ENCODE assay signal across 30 cellular contexts in genomic region chr3:152915695-152916094, GRCh38.
"Had no signal": no experiment of that assay in that cellular context is flagged by ENCODE, and none has a peak within 500 bp of the region (broad histone marks: within the 10 kb centered on the region; RNA-seq: fewer than 3 reads in every experiment).

No MANE protein-coding gene starts in this region.

- DNase-seq: activated B cell treated with CpG ODN at 0.5 μM for 24 hours; activated CD4-positive, alpha-beta T cell treated with anti-CD3 and anti-CD28 coated beads for 1 hour; activated CD4-positive, alpha-beta T cell treated with anti-CD3 and anti-CD28 coated beads, Interleukin-2, amount 10 ng/mL, durations not matched to agents 24 days and 14 days; activated CD4-positive, alpha-beta T cell treated with anti-CD3 and anti-CD28 coated beads, Interleukin-2, amount 50 U/mL, for 48 hours; activated CD8-positive, alpha-beta memory T cell treated with anti-CD3 and anti-CD28 coated beads, Interleukin-2, amount 10 ng/mL, durations not matched to agents 7 days and 5 days; activated effector memory CD4-positive, alpha-beta T cell treated with anti-CD3 and anti-CD28 coated beads, Interleukin-2, amount 50 U/mL, for 16 hours; activated naive CD4-positive, alpha-beta T cell treated with Interleukin-2 at 50 U/mL for 16 hours; activated naive CD8-positive, alpha-beta T cell treated with anti-CD3 and anti-CD28 coated beads, Interleukin-2, amount 50 U/mL, for 24 hours; activated T-cell treated with anti-CD3 and anti-CD28 coated beads, Interleukin-2, amount 50 U/mL, for 24 hours; amniotic stem cell; body of pancreas; KG1; NCI-H1048; NCI-H146; NCI-H187 treated with DMSO at 0.1 percent for 48 hours; NCI-H2081 treated with DMSO at 0.1 percent for 48 hours; NCI-H2227 treated with DMSO at 0.1 percent for 48 hours; NCI-H446 treated with DMSO at 0.1 percent for 48 hours; NCI-H524 treated with DMSO at 0.1 percent for 48 hours; NCI-H748 treated with DMSO at 0.1 percent for 48 hours; RPMI8226; T-cell; T-helper 2 cell; T1000 had no signal

- H3K27me3 Mint-ChIP-seq: activated B cell treated with CpG ODN at 0.5 μM for 24 hours; activated CD4-positive, alpha-beta T cell treated with anti-CD3 and anti-CD28 coated beads, Interleukin-2, amount 10 ng/mL, durations not matched to agents 24 days and 14 days; activated naive CD8-positive, alpha-beta T cell treated with anti-CD3 and anti-CD28 coated beads, Interleukin-2, amount 50 U/mL, for 24 hours; activated T-cell treated with anti-CD3 and anti-CD28 coated beads, Interleukin-2, amount 50 U/mL, for 24 hours had no signal

- H3K27ac ChIP-seq: ascending aorta, body of pancreas, SK-N-MC had no signal

- H3K4me3 ChIP-seq: ascending aorta, body of pancreas, SK-N-MC had no signal

- H3K36me3 Mint-ChIP-seq: activated CD8-positive, alpha-beta memory T cell treated with anti-CD3 and anti-CD28 coated beads, Interleukin-2, amount 10 ng/mL, durations not matched to agents 7 days and 5 days; activated naive CD4-positive, alpha-beta T cell treated with anti-CD3 and anti-CD28 coated beads, Interleukin-2, amount 50 U/mL, for 72 hours; T-cell had no signal

- H3K27ac Mint-ChIP-seq: activated B cell treated with CpG ODN at 0.5 μM for 24 hours; activated CD4-positive, alpha-beta T cell treated with anti-CD3 and anti-CD28 coated beads, Interleukin-2, amount 10 ng/mL, durations not matched to agents 24 days and 14 days; activated CD8-positive, alpha-beta memory T cell treated with anti-CD3 and anti-CD28 coated beads, Interleukin-2, amount 10 ng/mL, durations not matched to agents 7 days and 5 days; activated naive CD4-positive, alpha-beta T cell treated with anti-CD3 and anti-CD28 coated beads, Interleukin-2, amount 50 U/mL, for 72 hours; activated naive CD8-positive, alpha-beta T cell treated with anti-CD3 and anti-CD28 coated beads, Interleukin-2, amount 50 U/mL, for 24 hours; activated T-cell treated with anti-CD3 and anti-CD28 coated beads, Interleukin-2, amount 50 U/mL, for 24 hours; activated T-helper 1 cell treated with anti-CD3 and anti-CD28 coated beads, Interleukin-12 subunit alpha, Interleukin-12 subunit beta, Interleukin-2, Interleukin-4 antibody, amounts not matched to agents 30 ng/mL and 10 ng/mL and 1 ng/mL, durations not matched to agents 14 hours and 24 hours and 36 hours; T-cell had no signal

- H3K4me1 Mint-ChIP-seq: activated B cell treated with CpG ODN at 0.5 μM for 24 hours; activated CD4-positive, alpha-beta T cell treated with anti-CD3 and anti-CD28 coated beads, Interleukin-2, amount 10 ng/mL, durations not matched to agents 24 days and 14 days; activated CD8-positive, alpha-beta memory T cell treated with anti-CD3 and anti-CD28 coated beads, Interleukin-2, amount 10 ng/mL, durations not matched to agents 7 days and 5 days; activated naive CD8-positive, alpha-beta T cell treated with anti-CD3 and anti-CD28 coated beads, Interleukin-2, amount 50 U/mL, for 24 hours; T-cell had no signal

- H3K36me3 ChIP-seq: ascending aorta had no signal

- H3K9me3 Mint-ChIP-seq: activated B cell treated with CpG ODN at 0.5 μM for 24 hours; activated CD4-positive, alpha-beta T cell treated with anti-CD3 and anti-CD28 coated beads, Interleukin-2, amount 10 ng/mL, durations not matched to agents 24 days and 14 days; activated naive CD4-positive, alpha-beta T cell treated with anti-CD3 and anti-CD28 coated beads, Interleukin-2, amount 50 U/mL, for 72 hours; activated naive CD8-positive, alpha-beta T cell treated with anti-CD3 and anti-CD28 coated beads, Interleukin-2, amount 50 U/mL, for 24 hours; activated T-cell treated with anti-CD3 and anti-CD28 coated beads, Interleukin-2, amount 50 U/mL, for 24 hours; activated T-helper 1 cell treated with anti-CD3 and anti-CD28 coated beads, Interleukin-12 subunit alpha, Interleukin-12 subunit beta, Interleukin-2, Interleukin-4 antibody, amounts not matched to agents 30 ng/mL and 10 ng/mL and 1 ng/mL, durations not matched to agents 14 hours and 24 hours and 36 hours; T-cell had no signal

- H3K27me3 ChIP-seq: ascending aorta, body of pancreas had no signal

- ATAC-seq: activated CD8-positive, alpha-beta memory T cell treated with anti-CD3 and anti-CD28 coated beads, Interleukin-2, amount 10 ng/mL, durations not matched to agents 7 days and 5 days; activated naive CD4-positive, alpha-beta T cell treated with anti-CD3 and anti-CD28 coated beads, Interleukin-2, amount 50 U/mL, for 72 hours; activated naive CD8-positive, alpha-beta T cell treated with anti-CD3 and anti-CD28 coated beads, Interleukin-2, amount 50 U/mL, for 24 hours; body of pancreas; Panc1; Right ventricle myocardium inferior; T-cell had no signal

- H3K4me1 ChIP-seq: ascending aorta, body of pancreas had no signal

- H3K4me3 Mint-ChIP-seq: activated B cell treated with CpG ODN at 0.5 μM for 24 hours; activated CD4-positive, alpha-beta T cell treated with anti-CD3 and anti-CD28 coated beads, Interleukin-2, amount 10 ng/mL, durations not matched to agents 24 days and 14 days; activated CD8-positive, alpha-beta memory T cell treated with anti-CD3 and anti-CD28 coated beads, Interleukin-2, amount 10 ng/mL, durations not matched to agents 7 days and 5 days; activated naive CD8-positive, alpha-beta T cell treated with anti-CD3 and anti-CD28 coated beads, Interleukin-2, amount 50 U/mL, for 24 hours; activated T-cell treated with anti-CD3 and anti-CD28 coated beads, Interleukin-2, amount 50 U/mL, for 24 hours; activated T-helper 1 cell treated with anti-CD3 and anti-CD28 coated beads, Interleukin-12 subunit alpha, Interleukin-12 subunit beta, Interleukin-2, Interleukin-4 antibody, amounts not matched to agents 30 ng/mL and 10 ng/mL and 1 ng/mL, durations not matched to agents 14 hours and 24 hours and 36 hours; T-cell had no signal
